In the genomic region with DNA sequence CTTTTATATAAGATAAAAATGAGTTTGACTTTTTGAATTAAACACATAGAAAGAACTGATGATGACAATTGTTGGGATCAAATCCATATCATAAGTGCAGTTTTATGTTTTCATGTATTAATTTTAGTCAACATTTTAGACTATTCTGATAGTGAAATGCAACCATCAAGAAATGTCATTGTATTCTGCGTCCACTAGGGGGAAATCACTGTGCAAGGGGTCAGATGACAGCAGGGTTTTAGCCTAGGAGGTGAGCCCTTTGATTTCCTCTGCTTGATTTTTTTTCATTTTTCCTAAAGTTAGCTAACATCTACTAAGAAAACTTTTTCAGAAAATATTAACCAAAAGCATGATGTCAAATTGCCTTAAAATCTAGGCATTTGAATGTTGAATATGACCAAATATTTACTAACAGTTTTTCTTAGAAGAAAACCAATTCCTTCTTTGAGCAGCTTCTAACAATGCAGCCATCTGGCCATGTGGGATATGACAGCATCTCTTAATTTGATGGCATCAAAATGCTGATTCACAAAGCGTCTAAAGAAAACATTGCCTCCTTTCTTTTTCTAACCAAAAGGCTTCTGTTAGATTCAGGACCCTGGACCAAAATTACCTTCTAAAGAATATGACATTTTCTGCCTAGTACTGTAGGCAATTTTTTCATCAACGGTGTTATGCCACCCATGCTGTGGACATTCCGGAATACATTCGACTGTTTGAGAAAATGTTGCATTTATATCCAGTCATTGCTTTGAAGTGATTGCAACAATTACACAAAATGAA, we compare ENCODE assay signal across 8 cellular contexts.
DNase-seq lines count a peak whose midpoint lies in the region; ATAC-seq, FAIRE-seq and TF ChIP-seq lines count a peak whose summit lies in the region.

No MANE protein-coding gene starts in this region.

- TF ChIP-seq POLR2A in GM12892 (IDR thresholded peaks at IDR 0.05; ENCODE audit: low read depth, low read length): no peak
- TF ChIP-seq POLR2A in spleen (IDR thresholded peaks at IDR 0.05): no peak

- no peaks in the 10 kb centered on the region for H3K36me3 ChIP-seq in spleen

- no peaks in the 10 kb centered on the region for H3K4me1 Mint-ChIP-seq in endothelial cell (ENCODE audit: unreplicated experiment)
- no peaks in the 10 kb centered on the region for H3K4me1 Mint-ChIP-seq in naive thymus-derived CD8-positive, alpha-beta T cell

- no peak overlapping the region for H3K27ac ChIP-seq in spleen

- TF ChIP-seq CTCF in endothelial cell (IDR thresholded peaks at IDR 0.05; ENCODE audit: unreplicated experiment): peak; percentile 86
- TF ChIP-seq CTCF in spleen (IDR thresholded peaks at IDR 0.05 in 8 of 11, conservative IDR thresholded peaks at IDR 0.05 in 3 of 11): peak in 8 of 11 experiments; percentile 11 to 58 (median 42)

- no peaks in the 10 kb centered on the region for H3K27me3 ChIP-seq in spleen (replicated peaks in 1 of 7)

- no peak overlapping the region for H3K4me3 Mint-ChIP-seq in endothelial cell (ENCODE audit: unreplicated experiment)
- H3K4me3 Mint-ChIP-seq in naive thymus-derived CD8-positive, alpha-beta T cell: no peak overlapping the region

- peak; percentile 85 for ATAC-seq in HG02759 (IDR thresholded peaks at IDR 0.05; ENCODE audit: unreplicated experiment)
- no peak for ATAC-seq in naive thymus-derived CD8-positive, alpha-beta T cell

- H3K27ac Mint-ChIP-seq in endothelial cell (ENCODE audit: unreplicated experiment): no peak overlapping the region
- H3K27ac Mint-ChIP-seq in naive thymus-derived CD8-positive, alpha-beta T cell: no peak overlapping the region

- POLR2A ChIA-PET in naive thymus-derived CD8-positive, alpha-beta T cell (lab: Charles Lee): no interaction called here

- H3K36me3 Mint-ChIP-seq in endothelial cell (ENCODE audit: low read depth, unreplicated experiment): no peaks in the 10 kb centered on the region
- no peaks in the 10 kb centered on the region for H3K36me3 Mint-ChIP-seq in naive thymus-derived CD8-positive, alpha-beta T cell

- FAIRE-seq in GM12892 (lab: Jason Lieb, UNC): peak; percentile 46

- intact Hi-C loops in spleen (cut with DNase I; ENCODE audit: low total_unique reads): no loop called here

- in situ Hi-C loops in ACHN (cut with HindIII; ENCODE audit: low pct_ligation_motif_present, low pct_unique_long_range_greater_than_20kb, low sequenced_read_pairs): no loop called here

- DNase-seq in ACHN: peak; percentile 51
- no peak for DNase-seq in GM12892 (ENCODE audit: insufficient read length)
- peak; percentile 25 for DNase-seq in NCI-H345 (lab: John Stamatoyannopoulos, UW)
- no peak for DNase-seq in endothelial cell (ENCODE audit: low spot score)
- no peak for DNase-seq in spleen
- DNase-seq in naive thymus-derived CD8-positive, alpha-beta T cell: no peak
- no peak for DNase-seq in ureter (ENCODE audit: low spot score)

- H3K9me3 ChIP-seq in spleen: no peaks in the 10 kb centered on the region

- 63 to 70% (median 69%) methylated on average over 5 of the region's 5 CpGs for WGBS in spleen, 5 donors

- no peak overlapping the region for H3K4me3 ChIP-seq in spleen

- no peaks in the 10 kb centered on the region for H3K9me3 Mint-ChIP-seq in endothelial cell (ENCODE audit: unreplicated experiment)
- H3K9me3 Mint-ChIP-seq in naive thymus-derived CD8-positive, alpha-beta T cell: peaks cover 0 to 4% (median 0%) of the 10 kb centered on the region in 9 donors

- H3K4me1 ChIP-seq in spleen: no peaks in the 10 kb centered on the region

- no peaks in the 10 kb centered on the region for H3K27me3 Mint-ChIP-seq in endothelial cell (ENCODE audit: unreplicated experiment)
- peaks cover 0 to 4% (median 0%) of the 10 kb centered on the region in 5 donors for H3K27me3 Mint-ChIP-seq in naive thymus-derived CD8-positive, alpha-beta T cell

Comparison
In these comparisons a context has a peak if more than half of its experiments do, and no peak if none do; other contexts are left out.
1. DNase-seq: peak in ACHN (single experiment) and NCI-H345 (single experiment); none in GM12892 (single experiment), endothelial cell (single experiment), spleen (single experiment), naive thymus-derived CD8-positive, alpha-beta T cell (0 of 10) and ureter (single experiment).